20 cellular contexts compared by ENCODE assay signal in the genomic region with DNA sequence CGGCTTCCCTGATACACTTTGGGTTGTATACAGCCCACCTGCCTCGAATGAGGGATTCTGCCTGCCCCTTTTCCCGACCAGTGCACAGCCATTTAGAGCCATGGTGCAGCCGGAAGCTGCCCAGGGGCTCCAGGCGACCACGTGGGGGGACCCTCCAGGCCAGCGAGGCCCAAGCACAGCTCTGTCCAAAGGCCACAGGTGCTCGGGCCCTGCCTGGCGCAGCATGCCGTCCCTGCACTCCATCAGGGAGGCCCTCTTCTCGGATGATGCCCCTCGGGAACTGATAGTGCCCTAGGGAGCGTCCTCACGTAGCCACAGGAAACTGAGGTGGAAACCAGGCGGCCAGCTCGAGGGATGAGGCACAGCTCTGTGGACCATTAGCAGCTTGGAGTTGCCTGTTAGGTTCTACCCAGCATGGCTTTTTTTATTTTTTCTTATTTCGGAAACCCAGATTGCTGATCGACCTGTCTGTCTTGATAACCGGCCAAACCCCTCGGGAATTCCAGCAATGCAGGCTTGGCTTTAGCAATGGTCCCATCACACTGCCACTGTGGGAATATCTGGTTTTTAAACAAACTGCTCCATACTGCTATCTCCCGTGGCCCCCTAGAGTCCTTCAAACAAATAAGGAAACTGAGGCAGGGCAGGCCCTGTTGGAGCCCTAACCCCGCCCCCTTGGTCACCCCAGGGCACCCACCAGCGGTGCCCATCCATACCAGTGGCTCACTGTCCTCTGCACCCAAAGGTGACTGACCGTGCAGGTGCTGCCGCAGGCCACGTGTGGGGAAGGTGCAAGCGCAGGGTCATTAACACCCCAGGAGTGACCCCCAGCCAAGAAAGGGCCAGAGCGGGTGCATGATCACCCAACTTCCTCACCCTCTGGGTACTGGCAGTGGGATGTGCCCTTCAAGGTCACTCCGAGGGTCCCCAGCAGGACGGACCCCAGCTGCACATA. TPM values are rescaled to one million over a fixed set of nuclear protein-coding genes. Genes with fewer than 3 reads are reported as not detected.
DNase-seq lines count a peak whose midpoint lies in the region; ATAC-seq, FAIRE-seq and TF ChIP-seq lines count a peak whose summit lies in the region.
"Had no signal": no experiment of that assay in that cellular context is flagged by ENCODE, and none has a peak within 500 bp of the region (broad histone marks: within the 10 kb centered on the region; RNA-seq: fewer than 3 reads in every experiment).

No MANE protein-coding gene starts in this region.

- no peaks in the 10 kb centered on the region for H4K20me1 ChIP-seq in HepG2 (ENCODE audit: insufficient read depth, low read length)

- H3K36me3 ChIP-seq in heart right ventricle (peaks cover 0 to 6% (median 0%) of the 10 kb centered on the region in 9 donors), ascending aorta (peaks cover 0 to 16% of the 10 kb centered on the region in 2 donors), HepG2 (replicated peaks in 1 of 2; ENCODE audit: control insufficient read depth in 1 of 2, insufficient read depth in 2 of 2, low read length in 2 of 2) (no peaks in the 10 kb centered on the region), tibial artery (peaks cover 0 to 18% (median 0%) of the 10 kb centered on the region in 3 donors)
- H3K36me3 ChIP-seq: SJSA1 had no signal

- TF ChIP-seq RAD21 in HepG2 (CRISPR knock-in tag; IDR thresholded peaks at IDR 0.05) = no peak

- H3K9ac ChIP-seq in HepG2 (ENCODE audit: insufficient read depth, low read depth, low read length) = no peak overlapping the region

- H3K4me3 ChIP-seq in right cardiac atrium (ENCODE audit: low read length) = no peak overlapping the region
- no peak overlapping the region for H3K4me3 ChIP-seq in heart right ventricle
- no peak overlapping the region for H3K4me3 ChIP-seq in ascending aorta
- no peak overlapping the region for H3K4me3 ChIP-seq in HepG2 (replicated peaks in 1 of 3; ENCODE audit: insufficient read depth in 1 of 3, low read depth in 2 of 3, low read length in 3 of 3)
- no peak overlapping the region for H3K4me3 ChIP-seq in tibial artery
- H3K4me3 ChIP-seq: A549, SJSA1 had no signal

- H3K27me3 ChIP-seq in right cardiac atrium (ENCODE audit: control insufficient read depth, insufficient read depth) (no peaks in the 10 kb centered on the region), heart right ventricle (peaks cover 0 to 23% (median 0%) of the 10 kb centered on the region in 7 donors), ascending aorta (no peaks in the 10 kb centered on the region), HepG2 (ENCODE audit: control insufficient read depth in 1 of 2, insufficient read depth in 2 of 2, low read length in 2 of 2) (peaks cover 7 to 42% of the 10 kb centered on the region in 2 experiments), tibial artery (no peaks in the 10 kb centered on the region)

- TF ChIP-seq CTCF in heart right ventricle (IDR thresholded peaks at IDR 0.05) (no peak), ascending aorta (IDR thresholded peaks at IDR 0.05) (no peak), HepG2 (CRISPR knock-in tag; IDR thresholded peaks at IDR 0.05) (no peak), tibial artery (IDR thresholded peaks at IDR 0.05) (no peak)

- no peak overlapping the region for H3K4me2 ChIP-seq in HepG2 (ENCODE audit: low read depth, low read length)
- H3K4me2 ChIP-seq: A549 had no signal

- H3K79me2 ChIP-seq in HepG2 (ENCODE audit: insufficient read depth, low read length) = no peaks in the 10 kb centered on the region

- intact Hi-C loops in right cardiac atrium (cut with DNase I) (no loop called here), heart right ventricle (cut with DNase I) (loop anchor here in 2 of 10 donors (10.0 kb wide), 2 partner anchors 101 to 171 kb away; no protein-coding TSS in a partner anchor), ascending aorta (cut with DNase I) (no loop called here), HepG2 (cut with micrococcal nuclease; ENCODE audit: unreplicated experiment) (no loop called here), tibial artery (cut with DNase I; ENCODE audit: low total_unique reads) (no loop called here)

- POLR2A ChIA-PET in HepG2 (lab: Yijun Ruan, JAX) = no interaction called here

- DNase-seq in right cardiac atrium (peak in 2 of 3 donors; percentile 26 to 39), heart right ventricle (no peak), ascending aorta (ENCODE audit: low spot score in 2 of 2) (no peak), HepG2 (ENCODE audit: low spot score) (no peak), tibial artery (no peak), DMS 273 (lab: John Stamatoyannopoulos, UW; ENCODE audit: unreplicated experiment) (no peak), UCSD-AML1 (lab: John Stamatoyannopoulos, UW; ENCODE audit: unreplicated experiment) (no peak)
- DNase-seq in stimulated activated CD4-positive, alpha-beta T cell treated with anti-CD3 and anti-CD28 coated beads, Interleukin-2, amount 100 ng/mL, for 48 hours = no peak
- DNase-seq: COR-L47, EL, MV-4-11, NCI-H1417 treated with DMSO at 0.1 percent for 48 hours, NCI-H1930, NCI-H748 treated with DMSO at 0.1 percent for 48 hours had no signal

- in situ Hi-C loops in HepG2 (cut with HindIII; ENCODE audit: extremely low pct_ligation_motif_present, low pct_unique_long_range_greater_than_20kb) = no loop called here

- ATAC-seq in right cardiac atrium (no peak), heart right ventricle (no peak), HepG2 (no peak; the same call in 2 of the 3 replicates)
- ATAC-seq: A549, HCT116 had no signal

- WGBS in right cardiac atrium = 82% methylated on average over 30 of the region's 30 CpGs
- WGBS in heart right ventricle, 2 donors = 76 to 78% methylated on average over 30 of the region's 30 CpGs
- WGBS in HepG2 (ENCODE audit: low lambda C conversion rate) = 22% methylated on average over 12 of the region's 30 CpGs

- TF ChIP-seq POLR2A in HepG2 (IDR thresholded peaks at IDR 0.05; ENCODE audit: insufficient read depth in 1 of 2, low read depth in 2 of 2, low read length in 2 of 2) = no peak

- CTCF ChIA-PET in HepG2 (lab: Yijun Ruan, JAX; ENCODE audit: low intra/inter-chr PET ratio, low total read pairs) = no interaction called here

- no peak overlapping the region for H2AFZ ChIP-seq in HepG2 (ENCODE audit: low read length)

- H3K4me1 ChIP-seq in right cardiac atrium (ENCODE audit: control insufficient read depth, insufficient read depth, low read length) (no peaks in the 10 kb centered on the region), heart right ventricle (peaks cover 0 to 56% (median 6%) of the 10 kb centered on the region in 9 donors), ascending aorta (peaks cover 0 to 53% of the 10 kb centered on the region in 2 donors), HepG2 (ENCODE audit: insufficient read depth, low read length) (peaks cover 6% of the 10 kb centered on the region), tibial artery (peaks cover 0 to 53% (median 29%) of the 10 kb centered on the region in 4 donors)
- H3K4me1 ChIP-seq: A549, SJSA1 had no signal

- TF ChIP-seq EP300 in HepG2 (IDR thresholded peaks at IDR 0.05; ENCODE audit: low read depth in 2 of 2, low read length in 2 of 2) (no peak), HepG2 (CRISPR knock-in tag; IDR thresholded peaks at IDR 0.05; ENCODE audit: borderline replicate concordance) (no peak)

- no peak for FAIRE-seq in HepG2 (lab: Jason Lieb, UNC)
- FAIRE-seq: A549, HTR-8/SVneo had no signal

- H3K27ac ChIP-seq in right cardiac atrium (ENCODE audit: low read length) (no peak overlapping the region), heart right ventricle (peak overlapping the region in 3 of 10 donors; percentile 12 to 50 (median 48)), ascending aorta (peak overlapping the region; percentile 51 to 76), HepG2 (ENCODE audit: extremely low read length, insufficient read depth, low read length) (no peak overlapping the region), tibial artery (peak overlapping the region; percentile 17 to 60)
- H3K27ac ChIP-seq: A549, HL-60, RWPE1, SJSA1 had no signal

- no TSS peak for BruUV-seq in HepG2 (replicated peaks; lab: Mats Ljungman, UMichigan)

- no peaks in the 10 kb centered on the region for H3K9me3 ChIP-seq in right cardiac atrium (ENCODE audit: control insufficient read depth, low read length)
- no peaks in the 10 kb centered on the region for H3K9me3 ChIP-seq in heart right ventricle
- no peaks in the 10 kb centered on the region for H3K9me3 ChIP-seq in ascending aorta
- no peaks in the 10 kb centered on the region for H3K9me3 ChIP-seq in HepG2 (ENCODE audit: low read length)
- no peaks in the 10 kb centered on the region for H3K9me3 ChIP-seq in tibial artery
- H3K9me3 ChIP-seq: A549, SJSA1 had no signal

TF ChIP-seq in HepG2, 621 proteins besides CTCF, POLR2A, EP300 and RAD21 (continues in another document):
- no peak for TF ChIP-seq FIP1L1 (IDR thresholded peaks at IDR 0.05; ENCODE audit: borderline replicate concordance, insufficient read depth, low read depth, low read length)
- TF ChIP-seq ARNT (IDR thresholded peaks at IDR 0.05) = no peak

RNA-seq across cellular contexts. Expression of a gene that starts 8.0 kb away (rescaled TPM):
- 10 to 100 TPM in 2 of 4 donors, 1 to 10 TPM in 2; 7.9 to 18.2 (median 9.5) TPM for total RNA-seq in right cardiac atrium
- polyA plus RNA-seq in right cardiac atrium = 6.8 TPM
- total RNA-seq in heart right ventricle = 10 to 100 TPM in 5 of 10 donors, 1 to 10 TPM in 5; 6.6 to 13.8 (median 9.7) TPM
- 10 to 100 TPM in 1 of 2 donors, 1 to 10 TPM in 1; 6.8 to 12.7 TPM for polyA plus RNA-seq in heart right ventricle
- total RNA-seq in ascending aorta = 244 TPM
- not detected in 2 replicates for total RNA-seq in HepG2 (2016; rRNA removed; fragmentation: Illumina TruSeq; extraction: Trizol)
- not detected in 2 replicates for total RNA-seq in HepG2 (2016; cell fraction: cytosol; rRNA removed; fragmentation: Illumina TruSeq; extraction: Trizol; ENCODE audit: low read depth)
- not detected in 2 replicates for total RNA-seq in HepG2 (2016; cell fraction: insoluble cytoplasmic fraction; rRNA removed; fragmentation: Illumina TruSeq; extraction: Trizol)
- not detected in 2 replicates for total RNA-seq in HepG2 (2016; cell fraction: membrane; rRNA removed; fragmentation: Illumina TruSeq; extraction: Trizol)
- not detected in 2 replicates for total RNA-seq in HepG2 (2016; cell fraction: nucleus; rRNA removed; fragmentation: Illumina TruSeq; extraction: Trizol)
- polyA plus RNA-seq in HepG2 (2011; rRNA removed) = not detected in 2 replicates
- polyA plus RNA-seq in HepG2 (2011; cell fraction: cytosol; rRNA removed) = not detected in 2 replicates
- polyA plus RNA-seq in HepG2 (2011; cell fraction: nucleus; rRNA removed) = not detected in 2 replicates
- polyA plus RNA-seq in HepG2 (2012) = not detected in 2 replicates
- polyA plus RNA-seq in HepG2 (2016; cell fraction: cytosol; fragmentation: Illumina TruSeq; extraction: Trizol; ENCODE audit: low read depth) = not detected in 2 replicates
- polyA plus RNA-seq in HepG2 (2016; cell fraction: insoluble cytoplasmic fraction; fragmentation: Illumina TruSeq; extraction: Trizol; ENCODE audit: low read depth) = not detected in 2 replicates
- polyA plus RNA-seq in HepG2 (2016; cell fraction: membrane; fragmentation: Illumina TruSeq; extraction: Trizol; ENCODE audit: low read depth) = not detected in 2 replicates
- polyA plus RNA-seq in HepG2 (2016; cell fraction: nucleus; fragmentation: Illumina TruSeq; extraction: Trizol; ENCODE audit: insufficient read depth, low read depth) = not detected in 2 replicates
- polyA minus RNA-seq in HepG2 (2011; rRNA and poly(A)+ RNA removed; ENCODE audit: low replicate concordance) = 0.14 TPM in 1 of 2 replicates, not detected in the other
- not detected in 2 replicates for polyA minus RNA-seq in HepG2 (2011; cell fraction: cytosol; rRNA and poly(A)+ RNA removed)
- not detected in 2 replicates for polyA minus RNA-seq in HepG2 (2011; cell fraction: nucleus; rRNA and poly(A)+ RNA removed)

Comparison
In these comparisons a context has a peak if more than half of its experiments do, and no peak if none do; other contexts are left out.
1. DNase-seq: peak in right cardiac atrium (2 of 3); none in heart right ventricle (0 of 2), ascending aorta (0 of 2), HepG2 (single experiment), tibial artery (0 of 2), stimulated activated CD4-positive, alpha-beta T cell treated with anti-CD3 and anti-CD28 coated beads, Interleukin-2, amount 100 ng/mL, for 48 hours (0 of 2), DMS 273 (single experiment) and UCSD-AML1 (single experiment).
2. H3K27ac ChIP-seq: peak in ascending aorta (2 of 2) and tibial artery (2 of 2); none in right cardiac atrium (single experiment) and HepG2 (single experiment).
3. RNA of a gene that starts 8.0 kb away (total RNA-seq): 244 TPM in ascending aorta (single experiment); 7.9 to 18.2 TPM in right cardiac atrium, 6.6 to 13.8 TPM in heart right ventricle and not detected in HepG2; every median in the first group is over 10 times any median in the second.